In the genomic region with DNA sequence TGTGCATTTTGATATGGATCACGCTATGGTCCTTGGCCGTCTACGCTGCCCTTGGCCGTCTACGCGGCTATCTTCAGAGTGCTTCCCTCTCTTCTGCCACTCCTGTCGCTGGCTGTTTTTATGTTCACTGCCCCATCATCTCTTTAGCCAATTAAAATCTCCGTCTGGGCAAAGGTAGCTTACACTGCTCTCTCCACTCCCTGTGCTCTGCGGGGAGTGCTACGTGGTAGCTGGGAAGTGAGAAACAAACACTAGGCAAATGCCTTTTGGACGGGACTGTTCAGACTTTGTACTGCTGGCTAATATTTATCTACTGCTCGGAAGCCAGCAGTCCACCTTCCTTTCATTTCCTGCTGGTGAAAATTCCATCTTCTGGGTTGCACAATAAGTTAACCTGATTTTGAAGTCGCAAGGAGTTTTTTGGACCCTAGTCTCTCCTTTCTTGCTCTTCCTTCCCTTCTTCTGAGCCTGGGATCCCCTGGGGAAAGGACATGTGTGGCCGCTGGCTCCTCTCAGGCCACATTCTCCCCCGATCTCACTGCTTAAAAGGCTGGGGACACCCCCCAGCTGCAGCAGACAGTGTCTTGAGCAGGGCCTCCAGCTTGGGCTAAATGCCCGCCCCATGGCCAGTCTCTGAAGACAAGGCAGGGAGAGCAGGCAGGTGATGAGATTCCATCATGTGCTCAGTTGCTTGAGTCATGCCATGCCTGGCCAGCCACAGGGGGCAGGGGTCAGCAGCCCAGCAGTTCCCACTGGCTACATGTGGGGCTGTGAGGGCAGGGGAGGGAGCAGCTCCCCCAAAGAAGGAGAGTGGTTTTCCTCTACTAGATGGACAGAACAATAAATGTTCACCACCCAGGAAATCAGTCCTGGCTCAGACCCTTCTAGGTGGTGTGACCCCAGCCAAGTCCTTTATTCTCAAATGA, we compare ENCODE assay signal across 1 cellular context.
A peak's percentile ranks its signal among the peaks of the same experiment; 100 is the strongest.
TF ChIP-seq lines count a peak whose summit lies in the region.

No MANE protein-coding gene starts in this region.

TF ChIP-seq in HepG2, 621 proteins besides CTCF, POLR2A, EP300 and RAD21 (continued from another document and continues in another):
- TF ChIP-seq, protein P1, sequence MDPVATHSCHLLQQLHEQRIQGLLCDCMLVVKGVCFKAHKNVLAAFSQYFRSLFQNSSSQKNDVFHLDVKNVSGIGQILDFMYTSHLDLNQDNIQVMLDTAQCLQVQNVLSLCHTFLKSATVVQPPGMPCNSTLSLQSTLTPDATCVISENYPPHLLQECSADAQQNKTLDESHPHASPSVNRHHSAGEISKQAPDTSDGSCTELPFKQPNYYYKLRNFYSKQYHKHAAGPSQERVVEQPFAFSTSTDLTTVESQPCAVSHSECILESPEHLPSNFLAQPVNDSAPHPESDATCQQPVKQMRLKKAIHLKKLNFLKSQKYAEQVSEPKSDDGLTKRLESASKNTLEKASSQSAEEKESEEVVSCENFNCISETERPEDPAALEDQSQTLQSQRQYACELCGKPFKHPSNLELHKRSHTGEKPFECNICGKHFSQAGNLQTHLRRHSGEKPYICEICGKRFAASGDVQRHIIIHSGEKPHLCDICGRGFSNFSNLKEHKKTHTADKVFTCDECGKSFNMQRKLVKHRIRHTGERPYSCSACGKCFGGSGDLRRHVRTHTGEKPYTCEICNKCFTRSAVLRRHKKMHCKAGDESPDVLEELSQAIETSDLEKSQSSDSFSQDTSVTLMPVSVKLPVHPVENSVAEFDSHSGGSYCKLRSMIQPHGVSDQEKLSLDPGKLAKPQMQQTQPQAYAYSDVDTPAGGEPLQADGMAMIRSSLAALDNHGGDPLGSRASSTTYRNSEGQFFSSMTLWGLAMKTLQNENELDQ (CRISPR knock-in tag; IDR thresholded peaks at IDR 0.05; ENCODE audit: borderline replicate concordance) = no peak
- TF ChIP-seq, protein P2, sequence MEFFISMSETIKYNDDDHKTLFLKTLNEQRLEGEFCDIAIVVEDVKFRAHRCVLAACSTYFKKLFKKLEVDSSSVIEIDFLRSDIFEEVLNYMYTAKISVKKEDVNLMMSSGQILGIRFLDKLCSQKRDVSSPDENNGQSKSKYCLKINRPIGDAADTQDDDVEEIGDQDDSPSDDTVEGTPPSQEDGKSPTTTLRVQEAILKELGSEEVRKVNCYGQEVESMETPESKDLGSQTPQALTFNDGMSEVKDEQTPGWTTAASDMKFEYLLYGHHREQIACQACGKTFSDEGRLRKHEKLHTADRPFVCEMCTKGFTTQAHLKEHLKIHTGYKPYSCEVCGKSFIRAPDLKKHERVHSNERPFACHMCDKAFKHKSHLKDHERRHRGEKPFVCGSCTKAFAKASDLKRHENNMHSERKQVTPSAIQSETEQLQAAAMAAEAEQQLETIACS (CRISPR knock-in tag; IDR thresholded peaks at IDR 0.05) = peak; percentile 63
- TF ChIP-seq, protein P3, sequence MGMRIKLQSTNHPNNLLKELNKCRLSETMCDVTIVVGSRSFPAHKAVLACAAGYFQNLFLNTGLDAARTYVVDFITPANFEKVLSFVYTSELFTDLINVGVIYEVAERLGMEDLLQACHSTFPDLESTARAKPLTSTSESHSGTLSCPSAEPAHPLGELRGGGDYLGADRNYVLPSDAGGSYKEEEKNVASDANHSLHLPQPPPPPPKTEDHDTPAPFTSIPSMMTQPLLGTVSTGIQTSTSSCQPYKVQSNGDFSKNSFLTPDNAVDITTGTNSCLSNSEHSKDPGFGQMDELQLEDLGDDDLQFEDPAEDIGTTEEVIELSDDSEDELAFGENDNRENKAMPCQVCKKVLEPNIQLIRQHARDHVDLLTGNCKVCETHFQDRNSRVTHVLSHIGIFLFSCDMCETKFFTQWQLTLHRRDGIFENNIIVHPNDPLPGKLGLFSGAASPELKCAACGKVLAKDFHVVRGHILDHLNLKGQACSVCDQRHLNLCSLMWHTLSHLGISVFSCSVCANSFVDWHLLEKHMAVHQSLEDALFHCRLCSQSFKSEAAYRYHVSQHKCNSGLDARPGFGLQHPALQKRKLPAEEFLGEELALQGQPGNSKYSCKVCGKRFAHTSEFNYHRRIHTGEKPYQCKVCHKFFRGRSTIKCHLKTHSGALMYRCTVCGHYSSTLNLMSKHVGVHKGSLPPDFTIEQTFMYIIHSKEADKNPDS (CRISPR knock-in tag; IDR thresholded peaks at IDR 0.05) = no peak
- TF ChIP-seq ZNF275 (CRISPR knock-in tag; IDR thresholded peaks at IDR 0.05; ENCODE audit: borderline replicate concordance) (peak; percentile 78; the same call in 1 of the 2 replicates), PREB (CRISPR knock-in tag; IDR thresholded peaks at IDR 0.05) (no peak), TRIM22 (IDR thresholded peaks at IDR 0.05) (no peak), ZBTB42 (CRISPR knock-in tag; IDR thresholded peaks at IDR 0.05) (no peak), ZNF749 (CRISPR knock-in tag; IDR thresholded peaks at IDR 0.05; ENCODE audit: borderline replicate concordance) (no peak), ZNF343 (CRISPR knock-in tag; IDR thresholded peaks at IDR 0.05) (no peak), ZNF446 (CRISPR knock-in tag; IDR thresholded peaks at IDR 0.05) (no peak), ZNF776 (CRISPR knock-in tag; IDR thresholded peaks at IDR 0.05) (peak; percentile 64; the same call in 1 of the 2 replicates), PCBP1 (IDR thresholded peaks at IDR 0.05; ENCODE audit: borderline replicate concordance, low read depth, low read length) (no peak), ZSCAN30 (CRISPR knock-in tag; IDR thresholded peaks at IDR 0.05) (no peak), MBD4 (IDR thresholded peaks at IDR 0.05; ENCODE audit: borderline replicate concordance, low read length) (no peak; the same call in 1 of the 2 replicates), ZIK1 (CRISPR knock-in tag; IDR thresholded peaks at IDR 0.05; ENCODE audit: borderline replicate concordance, low read depth) (no peak), ZSCAN21 (CRISPR knock-in tag; IDR thresholded peaks at IDR 0.05; ENCODE audit: borderline replicate concordance) (no peak), SAFB2 (CRISPR knock-in tag; IDR thresholded peaks at IDR 0.05; ENCODE audit: borderline replicate concordance, low read depth) (peak; percentile 30; the same call in 1 of the 2 replicates), PITX1 (CRISPR knock-in tag; IDR thresholded peaks at IDR 0.05) (peak; percentile 31), ZNF160 (CRISPR knock-in tag; IDR thresholded peaks at IDR 0.05) (peak; percentile 44; the same call in 1 of the 2 replicates), ZNF883 (CRISPR knock-in tag; IDR thresholded peaks at IDR 0.05; ENCODE audit: not compliant biosample characterization) (no peak), ZSCAN9 (CRISPR knock-in tag; IDR thresholded peaks at IDR 0.05; ENCODE audit: borderline replicate concordance) (peak; percentile 89; the same call in 1 of the 2 replicates), AGO1 (IDR thresholded peaks at IDR 0.05; ENCODE audit: low read depth, low read length, poor library complexity, severe bottlenecking) (no peak), BCL6 (CRISPR knock-in tag; IDR thresholded peaks at IDR 0.05) (no peak), ZFP41 (CRISPR knock-in tag; IDR thresholded peaks at IDR 0.05; ENCODE audit: borderline replicate concordance) (no peak), SMARCE1 (IDR thresholded peaks at IDR 0.05; ENCODE audit: borderline replicate concordance) (no peak), HDAC6 (IDR thresholded peaks at IDR 0.05; ENCODE audit: low read depth, low read length) (no peak), ATF7-NPFF (CRISPR knock-in tag; IDR thresholded peaks at IDR 0.05; ENCODE audit: low read depth) (0 out of 2 replicates have a peak, but pooled peaks have one; percentile 39), ZNF816 (CRISPR knock-in tag; IDR thresholded peaks at IDR 0.05; ENCODE audit: borderline replicate concordance) (no peak; the same call in 1 of the 2 replicates), NR0B2 (CRISPR knock-in tag; IDR thresholded peaks at IDR 0.05) (0 out of 2 replicates have a peak, but pooled peaks have one; percentile 55), FOXA3 (CRISPR knock-in tag; IDR thresholded peaks at IDR 0.05) (peak; percentile 65), ZNF253 (CRISPR knock-in tag; IDR thresholded peaks at IDR 0.05; ENCODE audit: borderline replicate concordance) (no peak), EZH2 (conservative IDR thresholded peaks at IDR 0.05; ENCODE audit: low read depth, low read length) (no peak)
- TF ChIP-seq, protein P4, sequence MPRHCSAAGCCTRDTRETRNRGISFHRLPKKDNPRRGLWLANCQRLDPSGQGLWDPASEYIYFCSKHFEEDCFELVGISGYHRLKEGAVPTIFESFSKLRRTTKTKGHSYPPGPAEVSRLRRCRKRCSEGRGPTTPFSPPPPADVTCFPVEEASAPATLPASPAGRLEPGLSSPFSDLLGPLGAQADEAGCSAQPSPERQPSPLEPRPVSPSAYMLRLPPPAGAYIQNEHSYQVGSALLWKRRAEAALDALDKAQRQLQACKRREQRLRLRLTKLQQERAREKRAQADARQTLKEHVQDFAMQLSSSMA (CRISPR knock-in tag; IDR thresholded peaks at IDR 0.05) = 0 out of 2 replicates have a peak, but pooled peaks have one; percentile 39
- TF ChIP-seq, protein P5, sequence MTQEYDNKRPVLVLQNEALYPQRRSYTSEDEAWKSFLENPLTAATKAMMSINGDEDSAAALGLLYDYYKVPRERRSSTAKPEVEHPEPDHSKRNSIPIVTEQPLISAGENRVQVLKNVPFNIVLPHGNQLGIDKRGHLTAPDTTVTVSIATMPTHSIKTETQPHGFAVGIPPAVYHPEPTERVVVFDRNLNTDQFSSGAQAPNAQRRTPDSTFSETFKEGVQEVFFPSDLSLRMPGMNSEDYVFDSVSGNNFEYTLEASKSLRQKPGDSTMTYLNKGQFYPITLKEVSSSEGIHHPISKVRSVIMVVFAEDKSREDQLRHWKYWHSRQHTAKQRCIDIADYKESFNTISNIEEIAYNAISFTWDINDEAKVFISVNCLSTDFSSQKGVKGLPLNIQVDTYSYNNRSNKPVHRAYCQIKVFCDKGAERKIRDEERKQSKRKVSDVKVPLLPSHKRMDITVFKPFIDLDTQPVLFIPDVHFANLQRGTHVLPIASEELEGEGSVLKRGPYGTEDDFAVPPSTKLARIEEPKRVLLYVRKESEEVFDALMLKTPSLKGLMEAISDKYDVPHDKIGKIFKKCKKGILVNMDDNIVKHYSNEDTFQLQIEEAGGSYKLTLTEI (CRISPR knock-in tag; conservative IDR thresholded peaks at IDR 0.05) = no peak
